19 cellular contexts compared by ENCODE assay signal in the genomic region with DNA sequence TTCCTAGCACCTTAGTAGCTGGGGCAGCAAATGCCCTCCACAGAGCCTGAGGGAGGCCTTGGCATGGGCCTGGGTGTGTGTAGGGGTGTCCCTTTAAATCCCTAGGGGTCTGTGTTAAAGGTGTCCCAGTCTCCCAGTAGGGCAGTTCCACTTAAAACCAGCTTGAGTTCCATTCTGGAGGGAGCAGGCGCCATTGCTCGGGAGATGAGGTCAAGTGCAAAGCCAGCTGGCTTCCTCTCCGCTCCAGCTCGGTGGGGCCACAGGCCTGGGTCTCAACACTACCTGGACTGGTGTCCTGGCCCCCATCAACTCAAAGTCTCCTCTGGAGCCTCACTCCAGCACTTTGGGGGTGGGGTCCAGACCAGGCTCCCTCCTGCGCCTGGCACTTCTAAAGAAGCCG. TPM values are rescaled to one million over a fixed set of nuclear protein-coding genes. Genes with fewer than 3 reads are reported as not detected.
DNase-seq lines count a peak whose midpoint lies in the region; ATAC-seq, FAIRE-seq and TF ChIP-seq lines count a peak whose summit lies in the region.
"Had no signal": no experiment of that assay in that cellular context is flagged by ENCODE, and none has a peak within 500 bp of the region (broad histone marks: within the 10 kb centered on the region; RNA-seq: fewer than 3 reads in every experiment).

No MANE protein-coding gene starts in this region.

- no peak overlapping the region for H2AK5ac ChIP-seq in H1 (ENCODE audit: low read depth, low read length)
- H2AK5ac ChIP-seq in neuronal stem cell (ENCODE audit: low read depth, low read length): peak overlapping the region; percentile 57

- no peak for TF ChIP-seq RAD21 in H1 (IDR thresholded peaks at IDR 0.05 in 1 of 2, conservative IDR thresholded peaks at IDR 0.05 in 1 of 2; ENCODE audit: low read depth in 2 of 2, low read length in 2 of 2)

- TF ChIP-seq CTCF in right atrium auricular region (IDR thresholded peaks at IDR 0.05): no peak
- TF ChIP-seq CTCF in H1 (IDR thresholded peaks at IDR 0.05; ENCODE audit: control extremely low read depth in 1 of 3, insufficient read depth in 1 of 3, low read depth in 1 of 3, low read length in 3 of 3): no peak

- H3K9ac ChIP-seq in H1 (replicated peaks in 1 of 4; ENCODE audit: extremely low read depth in 1 of 4, low read depth in 3 of 4, low read length in 3 of 4) (no peak overlapping the region), neuronal stem cell (ENCODE audit: low read depth, low read length, poor library complexity) (no peak overlapping the region)

- H3K4me2 ChIP-seq in H1 (ENCODE audit: insufficient read depth in 1 of 2, low read depth in 2 of 2, low read length in 2 of 2) (no peak overlapping the region), neuronal stem cell (ENCODE audit: insufficient read depth, low read length, poor library complexity, severe bottlenecking) (no peak overlapping the region)

- H3K27ac ChIP-seq in right atrium auricular region (no peak overlapping the region), H1 (ENCODE audit: low read depth, low read length) (no peak overlapping the region), neuronal stem cell (replicated peaks; ENCODE audit: low read length) (no peak overlapping the region)

- 90% methylated on average over 6 of the region's 6 CpGs; no CpG with 5 or more reads in 1 of the 2 experiments for WGBS in H1 (ENCODE audit: extremely low coverage in 1 of 2, insufficient coverage in 1 of 2, insufficient read length in 1 of 2, insufficient replicate concordance in 2 of 2, low coverage in 1 of 2, low lambda C conversion rate in 2 of 2, missing lambda C conversion rate in 1 of 2), 2 experiments
- no CpG with 5 or more reads among the region's 6 CpGs for WGBS in neuronal stem cell (ENCODE audit: extremely low coverage in 2 of 2, insufficient read length in 2 of 2, insufficient replicate concordance in 1 of 2), 2 donors

- no peaks in the 10 kb centered on the region; the same call in 1 of the 2 replicates for H3K23me2 ChIP-seq in H1 (ENCODE audit: low read depth, low read length)

- DNase-seq in right atrium auricular region (ENCODE audit: low spot score): peak; percentile 48
- DNase-seq in left ventricle myocardium superior: no peak
- peak in 1 of 2 experiments; percentile 44 for DNase-seq in H1 (ENCODE audit: low read depth in 1 of 2, low spot score in 2 of 2)
- DNase-seq in neuronal stem cell (ENCODE audit: low spot score): no peak
- DNase-seq in NCI-H2081 (lab: John Stamatoyannopoulos, UW): no peak
- DNase-seq: BE2C; EL; KG1; NCI-H1092 treated with DMSO at 0.1 percent for 48 hours; NCI-H1436 treated with DMSO at 0.1 percent for 48 hours; NCI-H1930; NCI-H2227 treated with DMSO at 0.1 percent for 48 hours; NCI-H510A; NCI-H748 treated with DMSO at 0.1 percent for 48 hours; NK-92 treated with Interleukin-12 subunit alpha and Interleukin-12 subunit beta, amount 100 ng/mL, for 24 hours; SIG-M5 had no signal

- H3K4me1 ChIP-seq in right atrium auricular region: peaks cover 0 to 48% of the 10 kb centered on the region in 2 donors
- H3K4me1 ChIP-seq in H1 (replicated peaks in 1 of 4; ENCODE audit: control insufficient read depth in 3 of 4, insufficient read depth in 4 of 4, low read length in 3 of 4): peaks cover 7 to 23% (median 17%) of the 10 kb centered on the region in 4 experiments
- H3K4me1 ChIP-seq in neuronal stem cell (ENCODE audit: control insufficient read depth in 2 of 2, insufficient read depth in 1 of 2, low read depth in 1 of 2, low read length in 2 of 2): peaks cover 7 to 15% of the 10 kb centered on the region in 2 donors

- no peaks in the 10 kb centered on the region for H3K9me3 ChIP-seq in right atrium auricular region
- no peaks in the 10 kb centered on the region for H3K9me3 ChIP-seq in H1 (ENCODE audit: insufficient read depth in 2 of 2, low read depth in 1 of 2, low read length in 1 of 2)
- no peaks in the 10 kb centered on the region for H3K9me3 ChIP-seq in neuronal stem cell (replicated peaks in 1 of 2; ENCODE audit: control insufficient read depth in 2 of 2, insufficient read depth in 1 of 2, low read depth in 1 of 2, low read length in 2 of 2)
- H3K9me3 ChIP-seq: BE2C had no signal

- CTCF ChIA-PET in H1 (lab: Charles Lee; ENCODE audit: partially characterized antibody): interaction anchor here (0.6 to 9.0 kb wide), 6 partner anchors 9 to 455 kb away, joined by 3 to 199 read pairs (median 24); no protein-coding TSS in a partner anchor

- peak overlapping the region; percentile 45; the same call in 1 of the 2 replicates for H4K8ac ChIP-seq in H1 (ENCODE audit: extremely low read depth, insufficient read depth, low read length)
- no peak overlapping the region for H4K8ac ChIP-seq in neuronal stem cell (ENCODE audit: low read depth, low read length)

- H3K23ac ChIP-seq in H1 (ENCODE audit: insufficient read length) (no peak overlapping the region), neuronal stem cell (ENCODE audit: low read depth, low read length, poor library complexity) (peak overlapping the region; percentile 63)

- H3K14ac ChIP-seq in H1 (ENCODE audit: insufficient read length): no peak overlapping the region
- H3K14ac ChIP-seq in neuronal stem cell (ENCODE audit: low read length): no peak overlapping the region

- no peak overlapping the region for H2BK12ac ChIP-seq in H1 (ENCODE audit: low read depth, low read length)
- no peak overlapping the region for H2BK12ac ChIP-seq in neuronal stem cell (ENCODE audit: low read length)

- FAIRE-seq in H1 (lab: Jason Lieb, UNC): no peak
- FAIRE-seq: HTR-8/SVneo had no signal

- no peak overlapping the region for H4K5ac ChIP-seq in H1 (ENCODE audit: insufficient read length, low read depth, low read length)

- POLR2A ChIA-PET in H1 (lab: Charles Lee; ENCODE audit: partially characterized antibody): interaction anchor here (1.0 to 4.6 kb wide), 4 partner anchors 10 to 49 kb away, joined by 3 to 37 read pairs (median 4); a partner anchor contains a TSS

- no peak overlapping the region for H2BK15ac ChIP-seq in H1 (ENCODE audit: low read length)
- H2BK15ac ChIP-seq in neuronal stem cell (ENCODE audit: low read length): no peak overlapping the region

- no peak overlapping the region for H2AFZ ChIP-seq in H1 (ENCODE audit: low read length)
- no peak overlapping the region for H2AFZ ChIP-seq in neuronal stem cell (ENCODE audit: low read length)

- H2BK120ac ChIP-seq in H1 (replicated peaks; ENCODE audit: low read depth, low read length) (no peak overlapping the region), neuronal stem cell (ENCODE audit: low read depth, low read length) (no peak overlapping the region)

- TF ChIP-seq EP300 in H1 (IDR thresholded peaks at IDR 0.05; ENCODE audit: borderline replicate concordance in 1 of 2, low read depth in 2 of 2, low read length in 2 of 2): no peak

- H3K79me2 ChIP-seq in H1 (ENCODE audit: control insufficient read depth in 1 of 2, insufficient read depth in 2 of 2, low read length in 2 of 2): no peaks in the 10 kb centered on the region

- H4K91ac ChIP-seq in H1 (replicated peaks; ENCODE audit: insufficient read length, low read length): no peak overlapping the region
- no peak overlapping the region for H4K91ac ChIP-seq in neuronal stem cell (ENCODE audit: low read depth, low read length, poor library complexity)

- TF ChIP-seq POLR2A in H1 (IDR thresholded peaks at IDR 0.05; ENCODE audit: control extremely low read depth in 1 of 2, low read depth in 2 of 2, low read length in 2 of 2): no peak

- no peak overlapping the region for H3K4me3 ChIP-seq in right atrium auricular region
- H3K4me3 ChIP-seq in H1 (ENCODE audit: extremely low read depth in 1 of 4, insufficient read depth in 2 of 4, low read depth in 3 of 4, low read length in 4 of 4): no peak overlapping the region
- no peak overlapping the region for H3K4me3 ChIP-seq in neuronal stem cell (ENCODE audit: low read length in 2 of 2)

- no peaks in the 10 kb centered on the region for H3K27me3 ChIP-seq in right atrium auricular region
- no peaks in the 10 kb centered on the region for H3K27me3 ChIP-seq in H1 (replicated peaks in 1 of 4; ENCODE audit: control insufficient read depth in 3 of 4, extremely low read depth in 1 of 4, insufficient read depth in 3 of 4, low read length in 3 of 4)
- H3K27me3 ChIP-seq in neuronal stem cell (ENCODE audit: control insufficient read depth in 3 of 3, insufficient read depth in 3 of 3, low read depth in 1 of 3, low read length in 3 of 3): no peaks in the 10 kb centered on the region
- H3K27me3 ChIP-seq: BE2C had no signal

- no peaks in the 10 kb centered on the region for H3K79me1 ChIP-seq in H1 (ENCODE audit: low read depth, low read length)
- no peaks in the 10 kb centered on the region for H3K79me1 ChIP-seq in neuronal stem cell (ENCODE audit: low read depth, low read length)

- no peak overlapping the region for H3K4ac ChIP-seq in H1 (replicated peaks; ENCODE audit: insufficient read length, low read depth, low read length)
- no peak overlapping the region for H3K4ac ChIP-seq in neuronal stem cell (ENCODE audit: low read length)

- peaks cover 4% of the 10 kb centered on the region for H3K36me3 ChIP-seq in right atrium auricular region
- 0 out of 8 replicates have a peak, but pooled peaks cover 0 to under 1% (median 0%) of the 10 kb centered on the region in 4 experiments for H3K36me3 ChIP-seq in H1 (ENCODE audit: control insufficient read depth in 2 of 4, insufficient read depth in 4 of 4, low read length in 3 of 4)
- peaks cover 0 to 2% of the 10 kb centered on the region in 2 donors for H3K36me3 ChIP-seq in neuronal stem cell (replicated peaks in 1 of 2; ENCODE audit: control insufficient read depth in 2 of 2, insufficient read depth in 2 of 2, low read length in 2 of 2)
- H3K36me3 ChIP-seq: BE2C had no signal

- H2BK5ac ChIP-seq in H1 (ENCODE audit: low read depth, low read length) (no peak overlapping the region), neuronal stem cell (ENCODE audit: low read length) (no peak overlapping the region)

- intact Hi-C loops in left ventricle myocardium superior (cut with micrococcal nuclease): no loop called here

- no peak overlapping the region for H3K56ac ChIP-seq in H1 (replicated peaks; ENCODE audit: insufficient read length, low read depth, low read length)

- ATAC-seq in left ventricle myocardium superior (no peak), HG03280 (IDR thresholded peaks at IDR 0.05; ENCODE audit: unreplicated experiment) (no peak), HG02884 (IDR thresholded peaks at IDR 0.05; ENCODE audit: unreplicated experiment) (no peak)

- no peak overlapping the region for H3K18ac ChIP-seq in H1 (ENCODE audit: extremely low read depth, low read length)
- H3K18ac ChIP-seq in neuronal stem cell (ENCODE audit: low read length): no peak overlapping the region

- H4K20me1 ChIP-seq in H1 (replicated peaks in 1 of 2; ENCODE audit: control insufficient read depth in 1 of 2, insufficient read depth in 2 of 2, low read length in 2 of 2): no peaks in the 10 kb centered on the region

- no peak overlapping the region for H2BK20ac ChIP-seq in H1 (ENCODE audit: low read length)

RNA-seq across cellular contexts. Expression of a gene that starts 25.2 kb away (rescaled TPM):
- 10 to 100 TPM; 33.1 to 55.3 TPM for total RNA-seq in right atrium auricular region
- 45.1 TPM for total RNA-seq in left ventricle myocardium superior
- total RNA-seq in H1 (2021; fragmentation: NEBNext Ultra II Directional; extraction: Animal tissue kit (Norgen Biotek cat#: 25700)): 72.9 and 83.8 TPM in 2 replicates
- polyA plus RNA-seq in H1 (2011; rRNA removed): 21.2 and 36.1 TPM in 2 replicates
- polyA plus RNA-seq in H1 (2011; cell fraction: cytosol; rRNA removed): 36.7 TPM
- polyA plus RNA-seq in H1 (2011; cell fraction: nucleus; rRNA removed): 75.5 TPM
- polyA plus RNA-seq in H1 (2012, experiment 1 of 2): 42.3 to 65.4 TPM (median 49.3 TPM) in 4 replicates
- polyA plus RNA-seq in H1 (2012, experiment 2 of 2): 2.1 TPM
- 28.4 TPM for polyA plus RNA-seq in H1 (2013, experiment 1 of 2)
- polyA plus RNA-seq in H1 (2013, experiment 2 of 2): 27.2 TPM
- 568 and 799 TPM in 2 replicates for polyA minus RNA-seq in H1 (2011; rRNA and poly(A)+ RNA removed)
- polyA minus RNA-seq in H1 (2011; cell fraction: cytosol; rRNA and poly(A)+ RNA removed): 135 TPM
- polyA minus RNA-seq in H1 (2011; cell fraction: nucleus; rRNA and poly(A)+ RNA removed): 269 TPM
- polyA plus RNA-seq in neuronal stem cell (2013, experiment 1 of 2): 27.6 TPM
- polyA plus RNA-seq in neuronal stem cell (2013, experiment 2 of 2): 28.3 TPM
